Comparison of ENCODE assay signal across 29 cellular contexts in genomic region chr12:107668743-107669142, GRCh38.
"Had no signal": no experiment of that assay in that cellular context is flagged by ENCODE, and none has a peak within 500 bp of the region (broad histone marks: within the 10 kb centered on the region; RNA-seq: fewer than 3 reads in every experiment).

No MANE protein-coding gene starts in this region.

- H3K9me3 Mint-ChIP-seq: dendritic cell treated with granulocyte-macrophage colony-stimulating factor and Interleukin-4, amounts not matched to agents 40 ng/mL and 50 ng/mL, for 4 days; effector memory CD8-positive, alpha-beta T cell; endodermal cell had no signal

- H3K4me3 ChIP-seq: colonic mucosa, coronary artery, dorsolateral prefrontal cortex, esophagus muscularis mucosa, esophagus squamous epithelium, gastrocnemius medialis, gastroesophageal sphincter, heart left ventricle, heart right ventricle had no signal

- H3K27ac Mint-ChIP-seq: dendritic cell treated with granulocyte-macrophage colony-stimulating factor and Interleukin-4, amounts not matched to agents 40 ng/mL and 50 ng/mL, for 4 days; effector memory CD8-positive, alpha-beta T cell; endodermal cell had no signal

- H3K36me3 ChIP-seq: colonic mucosa, esophagus muscularis mucosa, esophagus squamous epithelium, gastrocnemius medialis, gastroesophageal sphincter, heart left ventricle, heart right ventricle had no signal

- DNase-seq: colonic mucosa; cortex of kidney; dermis blood vessel endothelial cell; dorsolateral prefrontal cortex; effector CD4-positive, alpha-beta T cell; effector CD8-positive, alpha-beta T cell; effector memory CD4-positive, alpha-beta T cell; effector memory CD8-positive, alpha-beta T cell; endodermal cell; erythroblast; esophagus squamous epithelium; foreskin fibroblast; foreskin keratinocyte; foreskin melanocyte; gastrocnemius medialis; glutamatergic neuron; head of caudate nucleus; heart left ventricle; heart right ventricle had no signal

- FAIRE-seq: colon, endometrium, endothelial cell of umbilical vein, frontal cortex had no signal

- H3K27ac ChIP-seq: colonic mucosa, coronary artery, dorsolateral prefrontal cortex, epithelial cell of prostate, esophagus muscularis mucosa, esophagus squamous epithelium, foreskin keratinocyte, gastrocnemius medialis, gastroesophageal sphincter, heart left ventricle, heart right ventricle had no signal

- H3K4me3 Mint-ChIP-seq: dendritic cell treated with granulocyte-macrophage colony-stimulating factor and Interleukin-4, amounts not matched to agents 40 ng/mL and 50 ng/mL, for 4 days; effector memory CD8-positive, alpha-beta T cell; endodermal cell had no signal

- H3K9me3 ChIP-seq: colonic mucosa, esophagus muscularis mucosa, esophagus squamous epithelium, gastrocnemius medialis, gastroesophageal sphincter, heart left ventricle, heart right ventricle had no signal

- ATAC-seq: effector memory CD8-positive, alpha-beta T cell; esophagus mucosa; foreskin keratinocyte; gastrocnemius medialis; gastroesophageal sphincter; heart left ventricle; heart right ventricle had no signal
